2 cellular contexts compared by ENCODE assay signal in genomic region chr3:20700702-20701101, GRCh38.
TF ChIP-seq lines count a peak whose summit lies in the region.

No MANE protein-coding gene starts in this region.

TF ChIP-seq in SK-N-SH, 30 proteins besides CTCF, POLR2A, EP300 and RAD21 (continued from another document):
- TF ChIP-seq NRF1 (IDR thresholded peaks at IDR 0.05; ENCODE audit: low read depth, low read length), result no peak
- no peak for TF ChIP-seq TCF12 (IDR thresholded peaks at IDR 0.05)
- TF ChIP-seq MAX (IDR thresholded peaks at IDR 0.05; ENCODE audit: low read depth), result no peak
- TF ChIP-seq CHD2 (IDR thresholded peaks at IDR 0.05; ENCODE audit: low read length, partially characterized antibody), result no peak
- no peak for TF ChIP-seq REST (IDR thresholded peaks at IDR 0.05; ENCODE audit: low read depth, low read length)
- TF ChIP-seq USF1 (IDR thresholded peaks at IDR 0.05; ENCODE audit: borderline replicate concordance, low read depth), result no peak

TF ChIP-seq in SK-N-SH treated with all-trans-retinoic acid at 6 μM for 48 hours, 23 proteins besides CTCF, POLR2A, EP300 and RAD21 (continued from another document):
- TF ChIP-seq POU6F1 (CRISPR knock-in tag; IDR thresholded peaks at IDR 0.05; ENCODE audit: borderline replicate concordance, low read depth) (no peak), ZNF565 (CRISPR knock-in tag; conservative IDR thresholded peaks at IDR 0.05; ENCODE audit: low read depth) (no peak), CSDC2 (CRISPR knock-in tag; IDR thresholded peaks at IDR 0.05) (no peak)
